In genomic region chr12:120534703-120535655, GRCh38 we compare ENCODE assay signal across 1 cellular context.
A peak's percentile ranks its signal among the peaks of the same experiment; 100 is the strongest.
TF ChIP-seq lines count a peak whose summit lies in the region.

No MANE protein-coding gene starts in this region.

TF ChIP-seq in A549, 52 proteins besides CTCF, POLR2A, EP300 and RAD21:
- 0 out of 2 replicates have a peak, but pooled peaks have one; percentile 42 for TF ChIP-seq KDM5A (IDR thresholded peaks at IDR 0.05)
- no peak for TF ChIP-seq KDM1A (IDR thresholded peaks at IDR 0.05; ENCODE audit: low read depth)
- no peak for TF ChIP-seq TP53 (CRISPR knock-in tag; IDR thresholded peaks at IDR 0.05)
- TF ChIP-seq FOSB (CRISPR knock-in tag; IDR thresholded peaks at IDR 0.05) = no peak
- TF ChIP-seq MAX (IDR thresholded peaks at IDR 0.05) = 0 out of 2 replicates have a peak, but pooled peaks have one; percentile 6
- peak; percentile 7; the same call in 1 of the 2 replicates for TF ChIP-seq PHF8 (IDR thresholded peaks at IDR 0.05; ENCODE audit: borderline replicate concordance, low read depth)
- no peak for TF ChIP-seq ZFP36 (IDR thresholded peaks at IDR 0.05; ENCODE audit: borderline replicate concordance, partially characterized antibody)
- no peak for TF ChIP-seq HOXB5 (CRISPR knock-in tag; IDR thresholded peaks at IDR 0.05)
- no peak for TF ChIP-seq FOSL2 (IDR thresholded peaks at IDR 0.05)
- TF ChIP-seq FOSL2 (CRISPR knock-in tag; IDR thresholded peaks at IDR 0.05) = peak; percentile 82
- no peak for TF ChIP-seq EHF (CRISPR knock-in tag; IDR thresholded peaks at IDR 0.05)
- TF ChIP-seq GATA3 (IDR thresholded peaks at IDR 0.05; ENCODE audit: borderline replicate concordance) = no peak
- TF ChIP-seq HES2 (IDR thresholded peaks at IDR 0.05) = no peak
- TF ChIP-seq JUNB (IDR thresholded peaks at IDR 0.05) = no peak
- TF ChIP-seq CHD2 (IDR thresholded peaks at IDR 0.05; ENCODE audit: low read length, partially characterized antibody) = no peak
